ENCODE assay signal across 18 cellular contexts in genomic region chr14:101354726-101355125, GRCh38.
"Had no signal": no experiment of that assay in that cellular context is flagged by ENCODE, and none has a peak within 500 bp of the region (broad histone marks: within the 10 kb centered on the region; RNA-seq: fewer than 3 reads in every experiment).

No MANE protein-coding gene starts in this region.

- H3K9me3 ChIP-seq: prostate gland, thyroid gland had no signal

- ATAC-seq: activated CD8-positive, alpha-beta T cell treated with anti-CD3 and anti-CD28 coated beads, Interleukin-2, amount 10 ng/mL, durations not matched to agents 7 days and 5 days; activated naive CD8-positive, alpha-beta T cell treated with anti-CD3 and anti-CD28 coated beads, Interleukin-2, amount 50 U/mL, for 24 hours; esophagus mucosa; stimulated activated effector memory CD8-positive, alpha-beta T cell treated with anti-CD3 and anti-CD28 coated beads, Interleukin-12 subunit alpha, Interleukin-12 subunit beta, amount 100 ng/mL, for 72 hours had no signal

- H3K36me3 ChIP-seq: cardiac muscle cell, left ventricle myocardium inferior, prostate gland, thyroid gland had no signal

- H3K27ac Mint-ChIP-seq: activated B cell treated with CpG ODN at 0.5 μM for 24 hours; activated CD4-positive, alpha-beta T cell treated with anti-CD3 and anti-CD28 coated beads, Interleukin-2, amount 10 ng/mL, durations not matched to agents 24 days and 14 days; activated CD8-positive, alpha-beta T cell treated with anti-CD3 and anti-CD28 coated beads, Interleukin-2, amount 10 ng/mL, durations not matched to agents 7 days and 5 days; activated naive CD4-positive, alpha-beta T cell treated with anti-CD3 and anti-CD28 coated beads for 36 hours; activated naive CD8-positive, alpha-beta T cell treated with anti-CD3 and anti-CD28 coated beads, Interleukin-2, amount 50 U/mL, for 24 hours; nephron; stimulated activated effector memory CD8-positive, alpha-beta T cell treated with anti-CD3 and anti-CD28 coated beads, Interleukin-12 subunit alpha, Interleukin-12 subunit beta, amount 100 ng/mL, for 72 hours had no signal

- H3K4me3 ChIP-seq: cardiac muscle cell, left ventricle myocardium inferior, prostate gland, thyroid gland had no signal

- H3K27me3 ChIP-seq: cardiac muscle cell, thyroid gland had no signal

- H3K4me1 Mint-ChIP-seq: activated CD4-positive, alpha-beta T cell treated with anti-CD3 and anti-CD28 coated beads, Interleukin-2, amount 10 ng/mL, durations not matched to agents 24 days and 14 days had no signal

- DNase-seq: activated B cell treated with CpG ODN at 0.5 μM for 24 hours; activated CD4-positive, alpha-beta T cell treated with anti-CD3 and anti-CD28 coated beads, Interleukin-2, amount 10 ng/mL, durations not matched to agents 24 days and 14 days; activated CD8-positive, alpha-beta T cell treated with anti-CD3 and anti-CD28 coated beads, Interleukin-2, amount 10 ng/mL, durations not matched to agents 7 days and 5 days; activated naive CD4-positive, alpha-beta T cell treated with anti-CD3 and anti-CD28 coated beads for 36 hours; activated naive CD8-positive, alpha-beta T cell treated with anti-CD3 and anti-CD28 coated beads, Interleukin-2, amount 50 U/mL, for 24 hours; activated T-cell treated with anti-CD3 and anti-CD28 coated beads for 4 hours; hippocampal formation; left ventricle myocardium inferior; mesenchymal stem cell; nucleus accumbens; stimulated activated CD4-positive, alpha-beta T cell treated with anti-CD3 and anti-CD28 coated beads, Interleukin-1b, Interleukin-23, amount 100 ng/mL, for 48 hours; SW 1271; thyroid gland had no signal

- H3K27me3 Mint-ChIP-seq: activated CD4-positive, alpha-beta T cell treated with anti-CD3 and anti-CD28 coated beads, Interleukin-2, amount 10 ng/mL, durations not matched to agents 24 days and 14 days had no signal

- H3K4me1 ChIP-seq: left ventricle myocardium inferior, thyroid gland had no signal

- H3K4me3 Mint-ChIP-seq: activated B cell treated with CpG ODN at 0.5 μM for 24 hours; activated CD4-positive, alpha-beta T cell treated with anti-CD3 and anti-CD28 coated beads, Interleukin-2, amount 10 ng/mL, durations not matched to agents 24 days and 14 days; activated CD8-positive, alpha-beta T cell treated with anti-CD3 and anti-CD28 coated beads, Interleukin-2, amount 10 ng/mL, durations not matched to agents 7 days and 5 days; activated naive CD4-positive, alpha-beta T cell treated with anti-CD3 and anti-CD28 coated beads for 36 hours; activated naive CD8-positive, alpha-beta T cell treated with anti-CD3 and anti-CD28 coated beads, Interleukin-2, amount 50 U/mL, for 24 hours; nephron; stimulated activated effector memory CD8-positive, alpha-beta T cell treated with anti-CD3 and anti-CD28 coated beads, Interleukin-12 subunit alpha, Interleukin-12 subunit beta, amount 100 ng/mL, for 72 hours had no signal

- H3K27ac ChIP-seq: cardiac muscle cell, left ventricle myocardium inferior, prostate gland, thyroid gland had no signal

- H3K36me3 Mint-ChIP-seq: stimulated activated effector memory CD8-positive, alpha-beta T cell treated with anti-CD3 and anti-CD28 coated beads, Interleukin-12 subunit alpha, Interleukin-12 subunit beta, amount 100 ng/mL, for 72 hours had no signal
